ENCODE assay signal across 9 cellular contexts in genomic region chr2:160224060-160224459, GRCh38. TPM values are rescaled to one million over a fixed set of nuclear protein-coding genes. Genes with fewer than 3 reads are reported as not detected.
A peak's percentile ranks its signal among the peaks of the same experiment; 100 is the strongest.
DNase-seq lines count a peak whose midpoint lies in the region; ATAC-seq and TF ChIP-seq lines count a peak whose summit lies in the region.
"Had no signal": no experiment of that assay in that cellular context is flagged by ENCODE, and none has a peak within 500 bp of the region (broad histone marks: within the 10 kb centered on the region; RNA-seq: fewer than 3 reads in every experiment).

No MANE protein-coding gene starts in this region.

- peaks cover 3% of the 10 kb centered on the region for H3K27me3 Mint-ChIP-seq in activated naive CD8-positive, alpha-beta T cell

- H3K36me3 ChIP-seq in spleen, result no peaks in the 10 kb centered on the region
- no peaks in the 10 kb centered on the region for H3K36me3 ChIP-seq in gastroesophageal sphincter

- no peak for TF ChIP-seq EP300 in gastroesophageal sphincter (IDR thresholded peaks at IDR 0.05)

- intact Hi-C loops in spleen (cut with DNase I; ENCODE audit: low total_unique reads), result no loop called here

- peaks cover 34% of the 10 kb centered on the region for H3K4me1 Mint-ChIP-seq in activated naive CD8-positive, alpha-beta T cell (ENCODE audit: low read depth)

- H3K4me3 Mint-ChIP-seq in activated naive CD8-positive, alpha-beta T cell, result peak overlapping the region; percentile 24

- WGBS in spleen, 5 donors, result 63 to 78% (median 70%) methylated on average over 3 of the region's 3 CpGs
- 34% methylated on average over 3 of the region's 3 CpGs; no CpG with 5 or more reads in 1 of the 2 donors for WGBS in gastroesophageal sphincter (ENCODE audit: low coverage in 1 of 2), 2 donors

- no peak for TF ChIP-seq CTCF in GM12865 (IDR thresholded peaks at IDR 0.05; ENCODE audit: insufficient read depth, low read depth, low read length, missing control alignments)
- no peak for TF ChIP-seq CTCF in spleen (IDR thresholded peaks at IDR 0.05 in 8 of 11, conservative IDR thresholded peaks at IDR 0.05 in 3 of 11)
- no peak for TF ChIP-seq CTCF in gastroesophageal sphincter (IDR thresholded peaks at IDR 0.05)

- H3K4me3 ChIP-seq in GM12865 (ENCODE audit: low read depth, low read length) (no peak overlapping the region), spleen (no peak overlapping the region), gastroesophageal sphincter (no peak overlapping the region)

- H3K36me3 Mint-ChIP-seq in activated naive CD8-positive, alpha-beta T cell, result no peaks in the 10 kb centered on the region

- H3K9me3 ChIP-seq in spleen (no peaks in the 10 kb centered on the region), gastroesophageal sphincter (no peaks in the 10 kb centered on the region)

- TF ChIP-seq POLR2A in spleen (IDR thresholded peaks at IDR 0.05) (no peak), gastroesophageal sphincter (IDR thresholded peaks at IDR 0.05) (no peak)

- H3K4me1 ChIP-seq in spleen (peaks cover 0 to 21% (median 14%) of the 10 kb centered on the region in 6 donors), gastroesophageal sphincter (peaks cover 0 to 17% (median 0%) of the 10 kb centered on the region in 3 donors)

- DNase-seq in GM12865 (ENCODE audit: low read depth) (peak; percentile 87), HK-2 (ENCODE audit: unreplicated experiment) (peak; percentile 57), myocyte (ENCODE audit: low read depth) (peak; percentile 90), spleen (no peak), Ammon's horn (ENCODE audit: low spot score) (no peak)

- ATAC-seq in GM21528 (IDR thresholded peaks at IDR 0.05; ENCODE audit: low FRiP score, unreplicated experiment) (peak; percentile 94), gastroesophageal sphincter (no peak)

- H3K27me3 ChIP-seq in spleen (replicated peaks in 1 of 7), result no peaks in the 10 kb centered on the region
- no peaks in the 10 kb centered on the region for H3K27me3 ChIP-seq in gastroesophageal sphincter

- H3K27ac Mint-ChIP-seq in activated naive CD8-positive, alpha-beta T cell, result peak overlapping the region; percentile 59

- H3K27ac ChIP-seq in spleen (no peak overlapping the region), gastroesophageal sphincter (no peak overlapping the region)

- H3K9me3 Mint-ChIP-seq in activated naive CD8-positive, alpha-beta T cell (ENCODE audit: low read depth), result no peaks in the 10 kb centered on the region

RNA-seq across cellular contexts. Expression of gene ITGB6, which starts 24.0 kb away (rescaled TPM):
- total RNA-seq in myocyte (145 and 152 TPM in 2 replicates), spleen (not detected), gastroesophageal sphincter (1 to 10 TPM in 1 of 4 donors, not detected in 3; 2.2 TPM)
- polyA plus RNA-seq in myocyte (2012), result 13.8 TPM
- under 1 TPM in 1 of 3 donors, not detected in 2; 0.02 TPM for polyA plus RNA-seq in spleen
- total RNA-seq: activated CD8-positive, alpha-beta memory T cell treated with anti-CD3 and anti-CD28 coated beads for 36 hours had no signal

Comparison
In these comparisons a context has a peak if more than half of its experiments do, and no peak if none do; other contexts are left out.
1. DNase-seq: peak in GM12865 (single experiment), HK-2 (single experiment) and myocyte (single experiment); none in spleen (single experiment) and Ammon's horn (single experiment).
2. RNA of gene ITGB6, which starts 24.0 kb away (total RNA-seq): 145 to 152 TPM in myocyte; not detected in spleen and 2.2 TPM in gastroesophageal sphincter; every median in the first group is over 10 times any median in the second.